Comparison of ENCODE assay signal across 1 cellular context in the genomic region with DNA sequence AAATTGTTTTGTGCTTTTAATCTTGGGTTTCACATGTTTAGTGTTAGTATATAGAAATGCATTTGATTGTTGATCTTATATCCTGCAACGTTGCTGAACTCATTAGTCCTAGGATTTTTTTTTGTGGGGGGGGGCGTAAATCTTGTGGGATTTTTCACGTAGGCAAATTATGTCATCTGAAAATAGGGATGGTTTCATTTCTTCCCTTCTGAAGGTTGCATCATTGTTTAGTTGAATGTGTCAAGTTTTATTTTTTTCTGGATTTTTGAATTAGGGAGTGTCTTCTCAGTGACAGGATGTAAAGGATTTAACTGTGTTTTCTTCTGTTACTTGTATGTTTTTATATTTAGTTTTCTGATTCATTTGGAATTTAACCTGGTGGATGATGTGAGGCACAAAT.
TF ChIP-seq lines count a peak whose summit lies in the region.

No MANE protein-coding gene starts in this region.

TF ChIP-seq in HEK293, 187 proteins besides CTCF, POLR2A, EP300 and RAD21 (continued from another document and continues in another):
- TF ChIP-seq, protein P1, sequence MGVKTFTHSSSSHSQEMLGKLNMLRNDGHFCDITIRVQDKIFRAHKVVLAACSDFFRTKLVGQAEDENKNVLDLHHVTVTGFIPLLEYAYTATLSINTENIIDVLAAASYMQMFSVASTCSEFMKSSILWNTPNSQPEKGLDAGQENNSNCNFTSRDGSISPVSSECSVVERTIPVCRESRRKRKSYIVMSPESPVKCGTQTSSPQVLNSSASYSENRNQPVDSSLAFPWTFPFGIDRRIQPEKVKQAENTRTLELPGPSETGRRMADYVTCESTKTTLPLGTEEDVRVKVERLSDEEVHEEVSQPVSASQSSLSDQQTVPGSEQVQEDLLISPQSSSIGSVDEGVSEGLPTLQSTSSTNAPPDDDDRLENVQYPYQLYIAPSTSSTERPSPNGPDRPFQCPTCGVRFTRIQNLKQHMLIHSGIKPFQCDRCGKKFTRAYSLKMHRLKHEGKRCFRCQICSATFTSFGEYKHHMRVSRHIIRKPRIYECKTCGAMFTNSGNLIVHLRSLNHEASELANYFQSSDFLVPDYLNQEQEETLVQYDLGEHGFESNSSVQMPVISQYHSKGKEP (tag by site-specific recombination; IDR thresholded peaks at IDR 0.05) = no peak
- no peak for TF ChIP-seq ZNF274 (IDR thresholded peaks at IDR 0.05; ENCODE audit: low read length)
- no peak for TF ChIP-seq ZNF274 (tag by site-specific recombination; IDR thresholded peaks at IDR 0.05; ENCODE audit: borderline replicate concordance)
- TF ChIP-seq, protein P2, sequence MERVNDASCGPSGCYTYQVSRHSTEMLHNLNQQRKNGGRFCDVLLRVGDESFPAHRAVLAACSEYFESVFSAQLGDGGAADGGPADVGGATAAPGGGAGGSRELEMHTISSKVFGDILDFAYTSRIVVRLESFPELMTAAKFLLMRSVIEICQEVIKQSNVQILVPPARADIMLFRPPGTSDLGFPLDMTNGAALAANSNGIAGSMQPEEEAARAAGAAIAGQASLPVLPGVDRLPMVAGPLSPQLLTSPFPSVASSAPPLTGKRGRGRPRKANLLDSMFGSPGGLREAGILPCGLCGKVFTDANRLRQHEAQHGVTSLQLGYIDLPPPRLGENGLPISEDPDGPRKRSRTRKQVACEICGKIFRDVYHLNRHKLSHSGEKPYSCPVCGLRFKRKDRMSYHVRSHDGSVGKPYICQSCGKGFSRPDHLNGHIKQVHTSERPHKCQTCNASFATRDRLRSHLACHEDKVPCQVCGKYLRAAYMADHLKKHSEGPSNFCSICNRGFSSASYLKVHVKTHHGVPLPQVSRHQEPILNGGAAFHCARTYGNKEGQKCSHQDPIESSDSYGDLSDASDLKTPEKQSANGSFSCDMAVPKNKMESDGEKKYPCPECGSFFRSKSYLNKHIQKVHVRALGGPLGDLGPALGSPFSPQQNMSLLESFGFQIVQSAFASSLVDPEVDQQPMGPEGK (tag by site-specific recombination; IDR thresholded peaks at IDR 0.05) = peak; percentile 68
- no peak for TF ChIP-seq ZNF624 (tag by site-specific recombination; IDR thresholded peaks at IDR 0.05)
- TF ChIP-seq, protein P3, sequence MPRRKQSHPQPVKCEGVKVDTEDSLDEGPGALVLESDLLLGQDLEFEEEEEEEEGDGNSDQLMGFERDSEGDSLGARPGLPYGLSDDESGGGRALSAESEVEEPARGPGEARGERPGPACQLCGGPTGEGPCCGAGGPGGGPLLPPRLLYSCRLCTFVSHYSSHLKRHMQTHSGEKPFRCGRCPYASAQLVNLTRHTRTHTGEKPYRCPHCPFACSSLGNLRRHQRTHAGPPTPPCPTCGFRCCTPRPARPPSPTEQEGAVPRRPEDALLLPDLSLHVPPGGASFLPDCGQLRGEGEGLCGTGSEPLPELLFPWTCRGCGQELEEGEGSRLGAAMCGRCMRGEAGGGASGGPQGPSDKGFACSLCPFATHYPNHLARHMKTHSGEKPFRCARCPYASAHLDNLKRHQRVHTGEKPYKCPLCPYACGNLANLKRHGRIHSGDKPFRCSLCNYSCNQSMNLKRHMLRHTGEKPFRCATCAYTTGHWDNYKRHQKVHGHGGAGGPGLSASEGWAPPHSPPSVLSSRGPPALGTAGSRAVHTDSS (tag by site-specific recombination; IDR thresholded peaks at IDR 0.05) = no peak
- TF ChIP-seq ZNF184 (tag by site-specific recombination; IDR thresholded peaks at IDR 0.05) = no peak
- TF ChIP-seq ZBTB17 (tag by site-specific recombination; IDR thresholded peaks at IDR 0.05) = 0 out of 2 replicates have a peak, but pooled peaks have one; percentile 13
- TF ChIP-seq, protein P4, sequence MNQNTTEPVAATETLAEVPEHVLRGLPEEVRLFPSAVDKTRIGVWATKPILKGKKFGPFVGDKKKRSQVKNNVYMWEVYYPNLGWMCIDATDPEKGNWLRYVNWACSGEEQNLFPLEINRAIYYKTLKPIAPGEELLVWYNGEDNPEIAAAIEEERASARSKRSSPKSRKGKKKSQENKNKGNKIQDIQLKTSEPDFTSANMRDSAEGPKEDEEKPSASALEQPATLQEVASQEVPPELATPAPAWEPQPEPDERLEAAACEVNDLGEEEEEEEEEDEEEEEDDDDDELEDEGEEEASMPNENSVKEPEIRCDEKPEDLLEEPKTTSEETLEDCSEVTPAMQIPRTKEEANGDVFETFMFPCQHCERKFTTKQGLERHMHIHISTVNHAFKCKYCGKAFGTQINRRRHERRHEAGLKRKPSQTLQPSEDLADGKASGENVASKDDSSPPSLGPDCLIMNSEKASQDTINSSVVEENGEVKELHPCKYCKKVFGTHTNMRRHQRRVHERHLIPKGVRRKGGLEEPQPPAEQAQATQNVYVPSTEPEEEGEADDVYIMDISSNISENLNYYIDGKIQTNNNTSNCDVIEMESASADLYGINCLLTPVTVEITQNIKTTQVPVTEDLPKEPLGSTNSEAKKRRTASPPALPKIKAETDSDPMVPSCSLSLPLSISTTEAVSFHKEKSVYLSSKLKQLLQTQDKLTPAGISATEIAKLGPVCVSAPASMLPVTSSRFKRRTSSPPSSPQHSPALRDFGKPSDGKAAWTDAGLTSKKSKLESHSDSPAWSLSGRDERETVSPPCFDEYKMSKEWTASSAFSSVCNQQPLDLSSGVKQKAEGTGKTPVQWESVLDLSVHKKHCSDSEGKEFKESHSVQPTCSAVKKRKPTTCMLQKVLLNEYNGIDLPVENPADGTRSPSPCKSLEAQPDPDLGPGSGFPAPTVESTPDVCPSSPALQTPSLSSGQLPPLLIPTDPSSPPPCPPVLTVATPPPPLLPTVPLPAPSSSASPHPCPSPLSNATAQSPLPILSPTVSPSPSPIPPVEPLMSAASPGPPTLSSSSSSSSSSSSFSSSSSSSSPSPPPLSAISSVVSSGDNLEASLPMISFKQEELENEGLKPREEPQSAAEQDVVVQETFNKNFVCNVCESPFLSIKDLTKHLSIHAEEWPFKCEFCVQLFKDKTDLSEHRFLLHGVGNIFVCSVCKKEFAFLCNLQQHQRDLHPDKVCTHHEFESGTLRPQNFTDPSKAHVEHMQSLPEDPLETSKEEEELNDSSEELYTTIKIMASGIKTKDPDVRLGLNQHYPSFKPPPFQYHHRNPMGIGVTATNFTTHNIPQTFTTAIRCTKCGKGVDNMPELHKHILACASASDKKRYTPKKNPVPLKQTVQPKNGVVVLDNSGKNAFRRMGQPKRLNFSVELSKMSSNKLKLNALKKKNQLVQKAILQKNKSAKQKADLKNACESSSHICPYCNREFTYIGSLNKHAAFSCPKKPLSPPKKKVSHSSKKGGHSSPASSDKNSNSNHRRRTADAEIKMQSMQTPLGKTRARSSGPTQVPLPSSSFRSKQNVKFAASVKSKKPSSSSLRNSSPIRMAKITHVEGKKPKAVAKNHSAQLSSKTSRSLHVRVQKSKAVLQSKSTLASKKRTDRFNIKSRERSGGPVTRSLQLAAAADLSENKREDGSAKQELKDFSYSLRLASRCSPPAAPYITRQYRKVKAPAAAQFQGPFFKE (tag by site-specific recombination; IDR thresholded peaks at IDR 0.05; ENCODE audit: borderline replicate concordance) = no peak
- no peak for TF ChIP-seq ZNF138 (tag by site-specific recombination; IDR thresholded peaks at IDR 0.05; ENCODE audit: borderline replicate concordance)
- no peak for TF ChIP-seq ZNF311 (tag by site-specific recombination; IDR thresholded peaks at IDR 0.05; ENCODE audit: borderline replicate concordance)
- no peak for TF ChIP-seq ZNF433 (tag by site-specific recombination; IDR thresholded peaks at IDR 0.05; ENCODE audit: low read depth)
- no peak for TF ChIP-seq ZNF292 (tag by site-specific recombination; IDR thresholded peaks at IDR 0.05; ENCODE audit: borderline replicate concordance, low read depth)
- no peak for TF ChIP-seq ZNF174 (tag by site-specific recombination; IDR thresholded peaks at IDR 0.05)
- peak; percentile 14; the same call in 1 of the 2 replicates for TF ChIP-seq GLIS1 (tag by site-specific recombination; IDR thresholded peaks at IDR 0.05)
- TF ChIP-seq, protein P5, sequence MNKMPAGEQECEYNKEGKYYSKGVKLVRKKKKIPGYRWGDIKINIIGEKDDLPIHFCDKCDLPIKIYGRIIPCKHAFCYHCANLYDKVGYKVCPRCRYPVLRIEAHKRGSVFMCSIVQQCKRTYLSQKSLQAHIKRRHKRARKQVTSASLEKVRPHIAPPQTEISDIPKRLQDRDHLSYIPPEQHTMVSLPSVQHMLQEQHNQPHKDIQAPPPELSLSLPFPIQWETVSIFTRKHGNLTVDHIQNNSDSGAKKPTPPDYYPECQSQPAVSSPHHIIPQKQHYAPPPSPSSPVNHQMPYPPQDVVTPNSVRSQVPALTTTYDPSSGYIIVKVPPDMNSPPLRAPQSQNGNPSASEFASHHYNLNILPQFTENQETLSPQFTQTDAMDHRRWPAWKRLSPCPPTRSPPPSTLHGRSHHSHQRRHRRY (tag by site-specific recombination; IDR thresholded peaks at IDR 0.05) = no peak
- no peak for TF ChIP-seq ZNF843 (tag by site-specific recombination; IDR thresholded peaks at IDR 0.05)
- TF ChIP-seq ZNF529 (tag by site-specific recombination; IDR thresholded peaks at IDR 0.05; ENCODE audit: insufficient replicate concordance) = no peak
- TF ChIP-seq ZNF404 (tag by site-specific recombination; IDR thresholded peaks at IDR 0.05) = no peak
- TF ChIP-seq ZNF24 (tag by site-specific recombination; IDR thresholded peaks at IDR 0.05) = peak; percentile 73; the same call in 1 of the 2 replicates
- TF ChIP-seq KLF9 (tag by site-specific recombination; IDR thresholded peaks at IDR 0.05; ENCODE audit: low read depth) = no peak
- TF ChIP-seq, protein P6, sequence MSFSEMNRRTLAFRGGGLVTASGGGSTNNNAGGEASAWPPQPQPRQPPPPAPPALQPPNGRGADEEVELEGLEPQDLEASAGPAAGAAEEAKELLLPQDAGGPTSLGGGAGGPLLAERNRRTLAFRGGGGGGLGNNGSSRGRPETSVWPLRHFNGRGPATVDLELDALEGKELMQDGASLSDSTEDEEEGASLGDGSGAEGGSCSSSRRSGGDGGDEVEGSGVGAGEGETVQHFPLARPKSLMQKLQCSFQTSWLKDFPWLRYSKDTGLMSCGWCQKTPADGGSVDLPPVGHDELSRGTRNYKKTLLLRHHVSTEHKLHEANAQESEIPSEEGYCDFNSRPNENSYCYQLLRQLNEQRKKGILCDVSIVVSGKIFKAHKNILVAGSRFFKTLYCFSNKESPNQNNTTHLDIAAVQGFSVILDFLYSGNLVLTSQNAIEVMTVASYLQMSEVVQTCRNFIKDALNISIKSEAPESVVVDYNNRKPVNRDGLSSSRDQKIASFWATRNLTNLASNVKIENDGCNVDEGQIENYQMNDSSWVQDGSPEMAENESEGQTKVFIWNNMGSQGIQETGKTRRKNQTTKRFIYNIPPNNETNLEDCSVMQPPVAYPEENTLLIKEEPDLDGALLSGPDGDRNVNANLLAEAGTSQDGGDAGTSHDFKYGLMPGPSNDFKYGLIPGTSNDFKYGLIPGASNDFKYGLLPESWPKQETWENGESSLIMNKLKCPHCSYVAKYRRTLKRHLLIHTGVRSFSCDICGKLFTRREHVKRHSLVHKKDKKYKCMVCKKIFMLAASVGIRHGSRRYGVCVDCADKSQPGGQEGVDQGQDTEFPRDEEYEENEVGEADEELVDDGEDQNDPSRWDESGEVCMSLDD (tag by site-specific recombination; IDR thresholded peaks at IDR 0.05) = no peak
- TF ChIP-seq, protein P7, sequence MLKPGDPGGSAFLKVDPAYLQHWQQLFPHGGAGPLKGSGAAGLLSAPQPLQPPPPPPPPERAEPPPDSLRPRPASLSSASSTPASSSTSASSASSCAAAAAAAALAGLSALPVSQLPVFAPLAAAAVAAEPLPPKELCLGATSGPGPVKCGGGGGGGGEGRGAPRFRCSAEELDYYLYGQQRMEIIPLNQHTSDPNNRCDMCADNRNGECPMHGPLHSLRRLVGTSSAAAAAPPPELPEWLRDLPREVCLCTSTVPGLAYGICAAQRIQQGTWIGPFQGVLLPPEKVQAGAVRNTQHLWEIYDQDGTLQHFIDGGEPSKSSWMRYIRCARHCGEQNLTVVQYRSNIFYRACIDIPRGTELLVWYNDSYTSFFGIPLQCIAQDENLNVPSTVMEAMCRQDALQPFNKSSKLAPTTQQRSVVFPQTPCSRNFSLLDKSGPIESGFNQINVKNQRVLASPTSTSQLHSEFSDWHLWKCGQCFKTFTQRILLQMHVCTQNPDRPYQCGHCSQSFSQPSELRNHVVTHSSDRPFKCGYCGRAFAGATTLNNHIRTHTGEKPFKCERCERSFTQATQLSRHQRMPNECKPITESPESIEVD (tag by site-specific recombination; IDR thresholded peaks at IDR 0.05) = peak; percentile 45
- TF ChIP-seq, protein P8, sequence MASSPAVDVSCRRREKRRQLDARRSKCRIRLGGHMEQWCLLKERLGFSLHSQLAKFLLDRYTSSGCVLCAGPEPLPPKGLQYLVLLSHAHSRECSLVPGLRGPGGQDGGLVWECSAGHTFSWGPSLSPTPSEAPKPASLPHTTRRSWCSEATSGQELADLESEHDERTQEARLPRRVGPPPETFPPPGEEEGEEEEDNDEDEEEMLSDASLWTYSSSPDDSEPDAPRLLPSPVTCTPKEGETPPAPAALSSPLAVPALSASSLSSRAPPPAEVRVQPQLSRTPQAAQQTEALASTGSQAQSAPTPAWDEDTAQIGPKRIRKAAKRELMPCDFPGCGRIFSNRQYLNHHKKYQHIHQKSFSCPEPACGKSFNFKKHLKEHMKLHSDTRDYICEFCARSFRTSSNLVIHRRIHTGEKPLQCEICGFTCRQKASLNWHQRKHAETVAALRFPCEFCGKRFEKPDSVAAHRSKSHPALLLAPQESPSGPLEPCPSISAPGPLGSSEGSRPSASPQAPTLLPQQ (tag by site-specific recombination; IDR thresholded peaks at IDR 0.05) = no peak
- TF ChIP-seq, protein P9, sequence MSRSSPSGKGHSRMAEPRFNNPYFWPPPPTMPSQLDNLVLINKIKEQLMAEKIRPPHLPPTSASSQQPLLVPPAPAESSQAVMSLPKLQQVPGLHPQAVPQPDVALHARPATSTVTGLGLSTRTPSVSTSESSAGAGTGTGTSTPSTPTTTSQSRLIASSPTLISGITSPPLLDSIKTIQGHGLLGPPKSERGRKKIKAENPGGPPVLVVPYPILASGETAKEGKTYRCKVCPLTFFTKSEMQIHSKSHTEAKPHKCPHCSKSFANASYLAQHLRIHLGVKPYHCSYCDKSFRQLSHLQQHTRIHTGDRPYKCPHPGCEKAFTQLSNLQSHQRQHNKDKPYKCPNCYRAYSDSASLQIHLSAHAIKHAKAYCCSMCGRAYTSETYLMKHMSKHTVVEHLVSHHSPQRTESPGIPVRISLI (tag by site-specific recombination; IDR thresholded peaks at IDR 0.05) = peak; percentile 65
- TF ChIP-seq PRDM1 (tag by site-specific recombination; IDR thresholded peaks at IDR 0.05) = no peak
- TF ChIP-seq, protein P10, sequence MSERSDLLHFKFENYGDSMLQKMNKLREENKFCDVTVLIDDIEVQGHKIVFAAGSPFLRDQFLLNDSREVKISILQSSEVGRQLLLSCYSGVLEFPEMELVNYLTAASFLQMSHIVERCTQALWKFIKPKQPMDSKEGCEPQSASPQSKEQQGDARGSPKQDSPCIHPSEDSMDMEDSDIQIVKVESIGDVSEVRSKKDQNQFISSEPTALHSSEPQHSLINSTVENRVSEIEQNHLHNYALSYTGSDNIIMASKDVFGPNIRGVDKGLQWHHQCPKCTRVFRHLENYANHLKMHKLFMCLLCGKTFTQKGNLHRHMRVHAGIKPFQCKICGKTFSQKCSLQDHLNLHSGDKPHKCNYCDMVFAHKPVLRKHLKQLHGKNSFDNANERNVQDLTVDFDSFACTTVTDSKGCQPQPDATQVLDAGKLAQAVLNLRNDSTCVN (tag by site-specific recombination; optimal IDR thresholded peaks at IDR 0.05) = no peak
- no peak for TF ChIP-seq ZNF324 (tag by site-specific recombination; IDR thresholded peaks at IDR 0.05)
- no peak for TF ChIP-seq SCRT2 (tag by site-specific recombination; IDR thresholded peaks at IDR 0.05)
- peak; percentile 32; the same call in 1 of the 2 replicates for TF ChIP-seq ZBTB21 (tag by site-specific recombination; IDR thresholded peaks at IDR 0.05)
- no peak for TF ChIP-seq ZNF473 (tag by site-specific recombination; IDR thresholded peaks at IDR 0.05)
- no peak for TF ChIP-seq ZNF544 (tag by site-specific recombination; IDR thresholded peaks at IDR 0.05)
- no peak for TF ChIP-seq ZNF394 (tag by site-specific recombination; IDR thresholded peaks at IDR 0.05; ENCODE audit: borderline replicate concordance)
- TF ChIP-seq WT1 (tag by site-specific recombination; IDR thresholded peaks at IDR 0.05) = peak; percentile 53
- no peak for TF ChIP-seq ZNF10 (tag by site-specific recombination; IDR thresholded peaks at IDR 0.05)
- TF ChIP-seq ZSCAN16 (tag by site-specific recombination; IDR thresholded peaks at IDR 0.05) = no peak
